1 cellular context compared by ENCODE assay signal in the genomic region with DNA sequence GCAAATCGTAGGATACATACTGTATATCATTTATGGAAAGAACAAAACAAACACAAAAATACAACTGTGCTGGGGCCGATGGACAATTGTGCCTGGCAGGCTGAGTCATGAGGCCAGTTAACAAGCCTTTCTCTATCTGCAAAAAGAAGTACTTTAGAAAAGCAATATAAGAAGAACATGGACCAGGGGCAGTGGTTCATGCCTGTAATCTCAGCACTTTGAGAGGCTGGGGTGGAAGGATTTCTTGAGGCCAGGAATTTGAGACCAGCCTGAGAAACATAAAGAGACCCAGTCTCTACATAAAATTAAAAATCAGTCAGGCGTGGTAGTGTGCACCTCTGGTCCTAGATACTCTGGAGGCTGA.
TF ChIP-seq lines count a peak whose summit lies in the region.

No MANE protein-coding gene starts in this region.

TF ChIP-seq in SK-N-SH treated with all-trans-retinoic acid at 6 μM for 48 hours, 23 proteins besides CTCF, POLR2A, EP300 and RAD21 (continued from another document):
- TF ChIP-seq, protein P1, sequence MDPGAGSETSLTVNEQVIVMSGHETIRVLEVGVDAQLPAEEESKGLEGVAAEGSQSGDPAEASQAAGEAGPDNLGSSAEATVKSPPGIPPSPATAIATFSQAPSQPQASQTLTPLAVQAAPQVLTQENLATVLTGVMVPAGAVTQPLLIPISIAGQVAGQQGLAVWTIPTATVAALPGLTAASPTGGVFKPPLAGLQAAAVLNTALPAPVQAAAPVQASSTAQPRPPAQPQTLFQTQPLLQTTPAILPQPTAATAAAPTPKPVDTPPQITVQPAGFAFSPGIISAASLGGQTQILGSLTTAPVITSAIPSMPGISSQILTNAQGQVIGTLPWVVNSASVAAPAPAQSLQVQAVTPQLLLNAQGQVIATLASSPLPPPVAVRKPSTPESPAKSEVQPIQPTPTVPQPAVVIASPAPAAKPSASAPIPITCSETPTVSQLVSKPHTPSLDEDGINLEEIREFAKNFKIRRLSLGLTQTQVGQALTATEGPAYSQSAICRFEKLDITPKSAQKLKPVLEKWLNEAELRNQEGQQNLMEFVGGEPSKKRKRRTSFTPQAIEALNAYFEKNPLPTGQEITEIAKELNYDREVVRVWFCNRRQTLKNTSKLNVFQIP (CRISPR knock-in tag; IDR thresholded peaks at IDR 0.05; ENCODE audit: borderline replicate concordance, low read depth): no peak
- no peak for TF ChIP-seq OSR1 (CRISPR knock-in tag; IDR thresholded peaks at IDR 0.05)
- no peak for TF ChIP-seq ZNF70 (CRISPR knock-in tag; IDR thresholded peaks at IDR 0.05)
- no peak for TF ChIP-seq ZFP3 (CRISPR knock-in tag; IDR thresholded peaks at IDR 0.05)
- no peak for TF ChIP-seq ISL1 (CRISPR knock-in tag; IDR thresholded peaks at IDR 0.05)
